In genomic region chr16:2095918-2096582, GRCh38 we compare ENCODE assay signal across 17 cellular contexts. TPM values are rescaled to one million over a fixed set of nuclear protein-coding genes. Genes with fewer than 3 reads are reported as not detected.
"Had no signal": no experiment of that assay in that cellular context is flagged by ENCODE, and none has a peak within 500 bp of the region (broad histone marks: within the 10 kb centered on the region; RNA-seq: fewer than 3 reads in every experiment).

No MANE protein-coding gene starts in this region.

- H3K27ac Mint-ChIP-seq: dendritic cell treated with granulocyte-macrophage colony-stimulating factor and Interleukin-4, amounts not matched to agents 40 ng/mL and 50 ng/mL, for 4 days; mesothelial cell of epicardium; natural killer cell treated with Interleukin-12 subunit alpha and Interleukin-12 subunit beta and Interleukin-15 and Interleukin-18, amount 100 ng/mL, for 72 hours had no signal

- H3K9me3 ChIP-seq: tibial artery, uterus had no signal

- H3K9me3 Mint-ChIP-seq: activated T-cell treated with anti-CD3 and anti-CD28 coated beads, Interleukin-2, amount 50 U/mL, for 4 hours; dendritic cell treated with granulocyte-macrophage colony-stimulating factor and Interleukin-4, amounts not matched to agents 40 ng/mL and 50 ng/mL, for 4 days; mesothelial cell of epicardium; natural killer cell treated with Interleukin-12 subunit alpha and Interleukin-12 subunit beta and Interleukin-15 and Interleukin-18, amount 100 ng/mL, for 72 hours had no signal

- H3K27me3 Mint-ChIP-seq: dendritic cell treated with granulocyte-macrophage colony-stimulating factor and Interleukin-4, amounts not matched to agents 40 ng/mL and 50 ng/mL, for 4 days; natural killer cell treated with Interleukin-12 subunit alpha and Interleukin-12 subunit beta and Interleukin-15 and Interleukin-18, amount 100 ng/mL, for 72 hours had no signal

- H3K36me3 Mint-ChIP-seq: natural killer cell treated with Interleukin-12 subunit alpha and Interleukin-12 subunit beta and Interleukin-15 and Interleukin-18, amount 100 ng/mL, for 72 hours had no signal

- DNase-seq: activated CD4-positive, alpha-beta T cell treated with anti-CD3 and anti-CD28 coated beads, Interleukin-2, amount 50 U/mL, for 1 hour; activated CD8-positive, alpha-beta memory T cell treated with anti-CD3 and anti-CD28 coated beads, Interleukin-2, amount 50 U/mL, for 4 hours; activated naive CD4-positive, alpha-beta T cell treated with anti-CD3 and anti-CD28 coated beads, Interleukin-2, amount 50 U/mL, for 16 hours; activated T-cell treated with anti-CD3 and anti-CD28 coated beads, Interleukin-2, amount 50 U/mL, for 4 hours; effector CD8-positive, alpha-beta T cell; posterior cingulate gyrus; stimulated activated CD4-positive, alpha-beta T cell treated with anti-CD3 and anti-CD28 coated beads, Interleukin-12 subunit alpha, Interleukin-12 subunit beta, amount 100 ng/mL, for 4 hours; stimulated activated CD4-positive, alpha-beta T cell treated with anti-CD3 and anti-CD28 coated beads, Interleukin-1b, Interleukin-23, amount 100 ng/mL, for 48 hours; stimulated activated CD8-positive, alpha-beta memory T cell treated with anti-CD3 and anti-CD28 coated beads, Interleukin-4, amount 100 ng/mL, for 48 hours; stimulated activated naive CD4-positive, alpha-beta T cell; tibial artery; uterus had no signal

- H3K4me1 Mint-ChIP-seq: mesothelial cell of epicardium had no signal

- ATAC-seq: activated CD4-positive, CD25-positive, alpha-beta regulatory T cell treated with anti-CD3 and anti-CD28 coated beads, Interleukin-2, amount 50 U/mL, for 24 hours; activated T-cell treated with anti-CD3 and anti-CD28 coated beads, Interleukin-2, amount 50 U/mL, for 4 hours; left lobe of liver had no signal

- H3K4me3 Mint-ChIP-seq: activated T-cell treated with anti-CD3 and anti-CD28 coated beads, Interleukin-2, amount 50 U/mL, for 4 hours; dendritic cell treated with granulocyte-macrophage colony-stimulating factor and Interleukin-4, amounts not matched to agents 40 ng/mL and 50 ng/mL, for 4 days; mesothelial cell of epicardium; natural killer cell treated with Interleukin-12 subunit alpha and Interleukin-12 subunit beta and Interleukin-15 and Interleukin-18, amount 100 ng/mL, for 72 hours had no signal

RNA-seq across cellular contexts. Expression of gene RAB26, which starts 52.4 kb away (rescaled TPM):
- total RNA-seq: activated T-cell treated with anti-CD3 and anti-CD28 coated beads, Interleukin-2, amount 50 U/mL, for 4 hours had no signal
